15 cellular contexts compared by ENCODE assay signal in genomic region chr2:164777847-164778246, GRCh38.
DNase-seq lines count a peak whose midpoint lies in the region; ATAC-seq and TF ChIP-seq lines count a peak whose summit lies in the region.
"Had no signal": no experiment of that assay in that cellular context is flagged by ENCODE, and none has a peak within 500 bp of the region (broad histone marks: within the 10 kb centered on the region; RNA-seq: fewer than 3 reads in every experiment).

No MANE protein-coding gene starts in this region.

- no peak for DNase-seq in adrenal gland
- no peak for DNase-seq in epithelial cell of prostate (ENCODE audit: low read depth, low spot score)
- no peak for DNase-seq in SK-N-DZ (ENCODE audit: low spot score)
- no peak for DNase-seq in HT-29 (ENCODE audit: low spot score)
- DNase-seq: ACHN; C1 segment of cervical spinal cord; Calu3; CD4-positive, alpha-beta T cell; DMS 273 treated with DMSO at 0.1 percent for 48 hours had no signal

- H3K36me3 ChIP-seq in Loucy (ENCODE audit: insufficient read depth, low read length) = no peaks in the 10 kb centered on the region
- H3K36me3 ChIP-seq in adrenal gland (replicated peaks in 1 of 2) = no peaks in the 10 kb centered on the region
- H3K36me3 ChIP-seq in subcutaneous abdominal adipose tissue (ENCODE audit: control insufficient read depth in 5 of 5, insufficient read depth in 5 of 5, low read length in 5 of 5) = no peaks in the 10 kb centered on the region
- H3K36me3 ChIP-seq: HAP-1 had no signal

- TF ChIP-seq CTCF in Loucy (conservative IDR thresholded peaks at IDR 0.05; ENCODE audit: low read length) = no peak
- TF ChIP-seq CTCF in adrenal gland (IDR thresholded peaks at IDR 0.05) = no peak

- H3K4me1 ChIP-seq in Loucy (ENCODE audit: insufficient read depth, low read length, poor library complexity, severe bottlenecking) (no peaks in the 10 kb centered on the region), adrenal gland (replicated peaks in 1 of 2) (peaks cover 40 to 58% of the 10 kb centered on the region in 2 donors), subcutaneous abdominal adipose tissue (ENCODE audit: control insufficient read depth in 5 of 5, insufficient read depth in 5 of 5, low read length in 5 of 5) (peaks cover 0 to 23% (median 18%) of the 10 kb centered on the region in 5 donors)

- H3K4me2 ChIP-seq in Loucy (ENCODE audit: low read depth, low read length, poor library complexity, severe bottlenecking) = no peak overlapping the region
- H3K4me2 ChIP-seq: GM23338 had no signal

- no peak overlapping the region for H3K4me3 ChIP-seq in Loucy (ENCODE audit: low read length, poor library complexity, severe bottlenecking)
- no peak overlapping the region for H3K4me3 ChIP-seq in adrenal gland
- no peak overlapping the region for H3K4me3 ChIP-seq in subcutaneous abdominal adipose tissue (ENCODE audit: low read depth in 1 of 5, low read length in 5 of 5)
- H3K4me3 ChIP-seq: GM23338, HAP-1 had no signal

- no peak for ATAC-seq in GM21576 (IDR thresholded peaks at IDR 0.05; ENCODE audit: unreplicated experiment)
- no peak for ATAC-seq in HG03378 (IDR thresholded peaks at IDR 0.05; ENCODE audit: unreplicated experiment)
- ATAC-seq: GM23338 had no signal

- H3K27ac ChIP-seq in adrenal gland (peak overlapping the region in 3 of 5 donors; percentile 2 to 49 (median 31)), epithelial cell of prostate (peak overlapping the region; percentile 52), subcutaneous abdominal adipose tissue (ENCODE audit: low read depth, low read length) (peak overlapping the region; percentile 12)

- H3K27me3 ChIP-seq in Loucy (ENCODE audit: insufficient read depth, low read length, poor library complexity, severe bottlenecking) = no peaks in the 10 kb centered on the region
- H3K27me3 ChIP-seq in adrenal gland = no peaks in the 10 kb centered on the region
- H3K27me3 ChIP-seq in subcutaneous abdominal adipose tissue (ENCODE audit: control insufficient read depth in 5 of 5, insufficient read depth in 4 of 5, low read length in 5 of 5) = no peaks in the 10 kb centered on the region

- H4K20me1 ChIP-seq in Loucy (ENCODE audit: insufficient read depth, low read length, poor library complexity, severe bottlenecking) = no peaks in the 10 kb centered on the region

- H3K9me3 ChIP-seq in Loucy (ENCODE audit: insufficient read depth, low read depth, low read length) (no peaks in the 10 kb centered on the region), adrenal gland (replicated peaks in 1 of 3) (no peaks in the 10 kb centered on the region), subcutaneous abdominal adipose tissue (ENCODE audit: control insufficient read depth in 5 of 5, low read length in 5 of 5) (no peaks in the 10 kb centered on the region)
- H3K9me3 ChIP-seq: HAP-1 had no signal

- H3K9ac ChIP-seq in Loucy (ENCODE audit: low read depth, low read length, poor library complexity, severe bottlenecking) (no peak overlapping the region), subcutaneous abdominal adipose tissue (ENCODE audit: low read length in 5 of 5) (no peak overlapping the region)

- no peaks in the 10 kb centered on the region for H3F3A ChIP-seq in Loucy (ENCODE audit: low read depth)

- H3K9me2 ChIP-seq in Loucy (replicated peaks; ENCODE audit: low read depth, low read length) = no peaks in the 10 kb centered on the region

- no peak for TF ChIP-seq POLR2A in adrenal gland (IDR thresholded peaks at IDR 0.05)

- intact Hi-C loops in adrenal gland (cut with DNase I) = no loop called here

- H3K79me2 ChIP-seq in Loucy (ENCODE audit: insufficient read depth, low read length) = no peaks in the 10 kb centered on the region

- H2AFZ ChIP-seq in Loucy (ENCODE audit: low read length) = 0 out of 2 replicates have a peak overlapping the region, but pooled peaks have one; percentile 7
- H2AFZ ChIP-seq: GM23338 had no signal
